ENCODE assay signal across 20 cellular contexts in the genomic region with DNA sequence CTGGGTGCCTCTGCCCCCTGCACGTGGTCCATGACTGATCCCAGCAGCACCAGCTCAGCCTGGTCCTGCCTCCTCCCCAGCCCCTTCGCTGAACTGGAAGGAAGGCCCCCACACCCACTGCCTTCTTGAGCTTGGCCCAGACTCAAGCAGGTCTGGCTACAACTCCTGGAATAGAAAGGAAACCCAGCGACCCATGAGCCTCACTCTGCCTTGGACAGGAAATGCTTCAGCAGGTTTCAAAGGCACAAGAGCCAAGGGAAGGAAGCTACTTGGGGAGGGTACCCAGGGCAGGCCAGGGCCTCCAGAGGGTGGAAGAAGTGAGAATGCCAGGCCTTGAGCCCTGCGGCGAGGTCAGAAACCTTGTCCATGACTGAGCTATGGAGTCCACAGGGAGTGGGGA. TPM values are rescaled to one million over a fixed set of nuclear protein-coding genes. Genes with fewer than 3 reads are reported as not detected.
DNase-seq lines count a peak whose midpoint lies in the region; ATAC-seq, FAIRE-seq and TF ChIP-seq lines count a peak whose summit lies in the region.
"Had no signal": no experiment of that assay in that cellular context is flagged by ENCODE, and none has a peak within 500 bp of the region (broad histone marks: within the 10 kb centered on the region; RNA-seq: fewer than 3 reads in every experiment).

No MANE protein-coding gene starts in this region.

- H3K4me3 Mint-ChIP-seq in mesothelial cell of epicardium, result no peak overlapping the region
- H3K4me3 Mint-ChIP-seq in effector memory CD8-positive, alpha-beta T cell, result no peak overlapping the region
- H3K4me3 Mint-ChIP-seq: naive thymus-derived CD8-positive, alpha-beta T cell; T-helper 1 cell treated with Interleukin-12 subunit alpha and Interleukin-12 subunit beta and Interleukin-4 antibody, amounts not matched to agents 30 μg/mL and 1 μg/mL, for 36 hours had no signal

- DNase-seq in GM12891 (ENCODE audit: insufficient read length, low spot score), result no peak
- peak; percentile 56 for DNase-seq in UCSD-AML1 (lab: John Stamatoyannopoulos, UW; ENCODE audit: unreplicated experiment)
- DNase-seq in mesothelial cell of epicardium (ENCODE audit: low spot score in 2 of 2, unreplicated experiment in 2 of 2), result no peak
- no peak for DNase-seq in SKM-1 treated with dmso at 0.1 percent for 144 hours (lab: John Stamatoyannopoulos, UW; ENCODE audit: unreplicated experiment)
- no peak for DNase-seq in effector memory CD8-positive, alpha-beta T cell
- DNase-seq: activated gamma-delta T cell treated with Interleukin-2 at 50 U/mL for 16 hours, DMS79 treated with DMSO at 0.1 percent for 48 hours, erythroblast, kidney, NCI-H1694, PC-3, SJCRH30 had no signal

- no peaks in the 10 kb centered on the region for H3K27me3 Mint-ChIP-seq in mesothelial cell of epicardium (ENCODE audit: low read depth)
- H3K27me3 Mint-ChIP-seq in effector memory CD8-positive, alpha-beta T cell, result peaks cover 22 to 61% of the 10 kb centered on the region in 2 donors

- no peak for TF ChIP-seq POLR2A in GM12891 (IDR thresholded peaks at IDR 0.05; ENCODE audit: low read depth, low read length)

- no peaks in the 10 kb centered on the region for H3K36me3 Mint-ChIP-seq in mesothelial cell of epicardium
- H3K36me3 Mint-ChIP-seq in effector memory CD8-positive, alpha-beta T cell (ENCODE audit: insufficient read depth), result peaks cover 2% of the 10 kb centered on the region
- H3K36me3 Mint-ChIP-seq: naive thymus-derived CD8-positive, alpha-beta T cell had no signal

- FAIRE-seq in GM12891 (lab: Jason Lieb, UNC), result peak; percentile 61
- FAIRE-seq: frontal cortex, HepG2, kidney had no signal

- peak overlapping the region; percentile 17 for H3K27ac Mint-ChIP-seq in mesothelial cell of epicardium
- no peak overlapping the region for H3K27ac Mint-ChIP-seq in effector memory CD8-positive, alpha-beta T cell
- H3K27ac Mint-ChIP-seq: T-helper 1 cell treated with Interleukin-12 subunit alpha and Interleukin-12 subunit beta and Interleukin-4 antibody, amounts not matched to agents 30 μg/mL and 1 μg/mL, for 36 hours had no signal

- ATAC-seq in HG02852 (IDR thresholded peaks at IDR 0.05; ENCODE audit: unreplicated experiment), result peak; percentile 6
- no peak for ATAC-seq in GM21825 (IDR thresholded peaks at IDR 0.05; ENCODE audit: unreplicated experiment)
- no peak for ATAC-seq in effector memory CD8-positive, alpha-beta T cell (replicated peaks)
- ATAC-seq: HCT116; HepG2; naive thymus-derived CD8-positive, alpha-beta T cell; PC-3 had no signal

- H3K4me1 Mint-ChIP-seq in mesothelial cell of epicardium, result peaks cover 2% of the 10 kb centered on the region
- H3K4me1 Mint-ChIP-seq in effector memory CD8-positive, alpha-beta T cell (ENCODE audit: low read depth in 2 of 2), result peaks cover 0 to 2% of the 10 kb centered on the region in 2 donors

- no peak for TF ChIP-seq CTCF in mesothelial cell of epicardium (IDR thresholded peaks at IDR 0.05; ENCODE audit: unreplicated experiment)

- no peaks in the 10 kb centered on the region for H3K9me3 Mint-ChIP-seq in mesothelial cell of epicardium
- no peaks in the 10 kb centered on the region for H3K9me3 Mint-ChIP-seq in effector memory CD8-positive, alpha-beta T cell
- H3K9me3 Mint-ChIP-seq: naive thymus-derived CD8-positive, alpha-beta T cell; T-helper 1 cell treated with Interleukin-12 subunit alpha and Interleukin-12 subunit beta and Interleukin-4 antibody, amounts not matched to agents 30 μg/mL and 1 μg/mL, for 36 hours had no signal

TF ChIP-seq in GM12891, 5 proteins besides CTCF, POLR2A, EP300 and RAD21:
- TF ChIP-seq POLR2AphosphoS5 (IDR thresholded peaks at IDR 0.05; ENCODE audit: low read depth, low read length) (no peak), POU2F2 (IDR thresholded peaks at IDR 0.05; ENCODE audit: low read depth, low read length) (no peak), TAF1 (IDR thresholded peaks at IDR 0.05; ENCODE audit: low read depth, low read length) (no peak), SPI1 (IDR thresholded peaks at IDR 0.05; ENCODE audit: low read depth, low read length) (no peak), PAX5 (IDR thresholded peaks at IDR 0.05; ENCODE audit: insufficient read depth, low read length, severe bottlenecking) (no peak)

RNA-seq across cellular contexts. Expression of a gene that starts 35.9 kb away (rescaled TPM):
- not detected for polyA plus RNA-seq in GM12891 (2012; ENCODE audit: low read depth, missing spikeins)
- total RNA-seq in mesothelial cell of epicardium, result 0.09 to 0.13 TPM (median 0.11 TPM) in 3 replicates
- total RNA-seq: cardiac muscle cell; frontal cortex; HepG2; naive thymus-derived CD8-positive, alpha-beta T cell; PC-3 had no signal
- polyA plus RNA-seq: HepG2; naive thymus-derived CD8-positive, alpha-beta T cell had no signal

RNA-seq across cellular contexts. Expression of a gene that starts 51.1 kb away (rescaled TPM):
- 6.1 TPM for polyA plus RNA-seq in GM12891 (2012; ENCODE audit: low read depth, missing spikeins)
- 11.0 to 11.7 TPM (median 11.1 TPM) in 3 replicates for total RNA-seq in mesothelial cell of epicardium
